15 cellular contexts compared by ENCODE assay signal in genomic region chr9:100074093-100074492, GRCh38. TPM values are rescaled to one million over a fixed set of nuclear protein-coding genes. Genes with fewer than 3 reads are reported as not detected.
DNase-seq lines count a peak whose midpoint lies in the region; TF ChIP-seq lines count a peak whose summit lies in the region.
"Had no signal": no experiment of that assay in that cellular context is flagged by ENCODE, and none has a peak within 500 bp of the region (broad histone marks: within the 10 kb centered on the region; RNA-seq: fewer than 3 reads in every experiment).

No MANE protein-coding gene starts in this region.

- no peak overlapping the region for H3K4me2 ChIP-seq in fibroblast of lung (ENCODE audit: extremely low read depth, insufficient read depth, low read length)

- in situ Hi-C loops in SK-MEL-5 (cut with HindIII; ENCODE audit: low pct_unique_long_range_greater_than_20kb, low sequenced_read_pairs) = loop anchor here (25.0 kb wide), 1 partner anchor 513 kb away; the partner anchor contains the start of gene CAVIN4

- H3K9me3 ChIP-seq in fibroblast of lung (ENCODE audit: control insufficient read depth, insufficient read depth, low read depth, low read length) (no peaks in the 10 kb centered on the region), tibial artery (no peaks in the 10 kb centered on the region)

- H3K27me3 ChIP-seq in fibroblast of lung (ENCODE audit: control insufficient read depth, insufficient read depth, low read length) (no peaks in the 10 kb centered on the region), tibial artery (no peaks in the 10 kb centered on the region)

- no peaks in the 10 kb centered on the region for H3K79me2 ChIP-seq in fibroblast of lung (ENCODE audit: control insufficient read depth, insufficient read depth, low read length)

- POLR2A ChIA-PET in HEK293T (lab: Yijun Ruan, JAX) = no interaction called here

- no peaks in the 10 kb centered on the region for H4K20me1 ChIP-seq in fibroblast of lung (ENCODE audit: control insufficient read depth, extremely low read depth, insufficient read depth, low read length)

- no peak overlapping the region for H3K4me3 ChIP-seq in fibroblast of lung (replicated peaks in 1 of 4; ENCODE audit: control extremely low read depth in 1 of 4, insufficient read depth in 1 of 4, low read depth in 3 of 4, low read length in 4 of 4)
- H3K4me3 ChIP-seq in tibial artery = no peak overlapping the region

- H3K4me1 ChIP-seq in fibroblast of lung (ENCODE audit: control insufficient read depth, extremely low read depth, insufficient read depth, low read length) (no peaks in the 10 kb centered on the region), tibial artery (peaks cover 0 to 16% (median 4%) of the 10 kb centered on the region in 4 donors)

- TF ChIP-seq CTCF in fibroblast of lung (conservative IDR thresholded peaks at IDR 0.05 in 1 of 2, IDR thresholded peaks at IDR 0.05 in 1 of 2; ENCODE audit: low read depth in 1 of 2, low read length in 2 of 2) (no peak), tibial artery (IDR thresholded peaks at IDR 0.05) (no peak)

- intact Hi-C loops in tibial artery (cut with DNase I; ENCODE audit: low total_unique reads) = no loop called here

- CTCF ChIA-PET in HEK293T (lab: Yijun Ruan, JAX) = interaction anchor here (0.8 kb wide), 1 partner anchor 248 kb away, joined by 3 read pairs; no protein-coding TSS in a partner anchor

- no peak overlapping the region for H2AFZ ChIP-seq in fibroblast of lung (ENCODE audit: low read length)

- peak; percentile 59 for DNase-seq in COLO829 (ENCODE audit: low spot score)
- peak; percentile 21 for DNase-seq in SK-MEL-5 (ENCODE audit: low read depth, low spot score)
- peak; percentile 12 to 81 for DNase-seq in fibroblast of lung (ENCODE audit: low read depth in 2 of 2)
- DNase-seq in pons (ENCODE audit: low spot score) = peak; percentile 40
- no peak for DNase-seq in activated CD4-positive, CD25-positive, alpha-beta regulatory T cell (lab: John Stamatoyannopoulos, UW)
- no peak for DNase-seq in tibial artery
- DNase-seq in HEK293T (ENCODE audit: extremely low spot score) = no peak
- DNase-seq: H7, KBM-7, NCI-H1092, NCI-H1436, NCI-H2029, NCI-H2171, NCI-H526, Right ventricle myocardium superior had no signal

- H3K9ac ChIP-seq in fibroblast of lung (ENCODE audit: insufficient read depth, low read length) = no peak overlapping the region

- H3K27ac ChIP-seq in fibroblast of lung (ENCODE audit: insufficient read depth, low read length) = no peak overlapping the region
- H3K27ac ChIP-seq in tibial artery = no peak overlapping the region

- H3K36me3 ChIP-seq in fibroblast of lung (ENCODE audit: control insufficient read depth, insufficient read depth, low read length) (no peaks in the 10 kb centered on the region), tibial artery (no peaks in the 10 kb centered on the region)

TF ChIP-seq in HEK293T, 16 proteins besides CTCF, POLR2A, EP300 and RAD21:
- TF ChIP-seq FOXK2 (IDR thresholded peaks at IDR 0.05) (no peak), CTBP1 (IDR thresholded peaks at IDR 0.05; ENCODE audit: borderline replicate concordance) (no peak), NFRKB (IDR thresholded peaks at IDR 0.05) (no peak), FOXM1 (IDR thresholded peaks at IDR 0.05; ENCODE audit: borderline replicate concordance) (no peak), ARNT (IDR thresholded peaks at IDR 0.05) (no peak), HDGF (IDR thresholded peaks at IDR 0.05; ENCODE audit: borderline replicate concordance) (no peak), ZNF384 (IDR thresholded peaks at IDR 0.05) (no peak), L3MBTL2 (conservative IDR thresholded peaks at IDR 0.05) (no peak), LEF1 (IDR thresholded peaks at IDR 0.05; ENCODE audit: borderline replicate concordance) (no peak), ELF4 (IDR thresholded peaks at IDR 0.05) (no peak), SUZ12 (IDR thresholded peaks at IDR 0.05) (no peak), SP1 (IDR thresholded peaks at IDR 0.05) (no peak), BHLHE40 (IDR thresholded peaks at IDR 0.05; ENCODE audit: borderline replicate concordance) (no peak), TARDBP (IDR thresholded peaks at IDR 0.05) (no peak), FOXA1 (IDR thresholded peaks at IDR 0.05) (no peak)
- TF ChIP-seq, protein P1, sequence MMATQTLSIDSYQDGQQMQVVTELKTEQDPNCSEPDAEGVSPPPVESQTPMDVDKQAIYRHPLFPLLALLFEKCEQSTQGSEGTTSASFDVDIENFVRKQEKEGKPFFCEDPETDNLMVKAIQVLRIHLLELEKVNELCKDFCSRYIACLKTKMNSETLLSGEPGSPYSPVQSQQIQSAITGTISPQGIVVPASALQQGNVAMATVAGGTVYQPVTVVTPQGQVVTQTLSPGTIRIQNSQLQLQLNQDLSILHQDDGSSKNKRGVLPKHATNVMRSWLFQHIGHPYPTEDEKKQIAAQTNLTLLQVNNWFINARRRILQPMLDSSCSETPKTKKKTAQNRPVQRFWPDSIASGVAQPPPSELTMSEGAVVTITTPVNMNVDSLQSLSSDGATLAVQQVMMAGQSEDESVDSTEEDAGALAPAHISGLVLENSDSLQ (IDR thresholded peaks at IDR 0.05) = no peak

RNA-seq across cellular contexts. Expression of gene ERP44, which starts 24.7 kb away (rescaled TPM):
- total RNA-seq in SK-MEL-5 (2014; rRNA removed; shearing (Covaris generic)) = 29.5 and 30.1 TPM in 2 replicates
- 30.2 and 33.3 TPM in 2 replicates for polyA plus RNA-seq in SK-MEL-5 (2015; cell fraction: cytosol; rRNA removed)
- polyA plus RNA-seq in SK-MEL-5 (2015; cell fraction: nucleus; rRNA removed) = 13.5 and 15.6 TPM in 2 replicates
- total RNA-seq in fibroblast of lung = 6.9 and 8.6 TPM in 2 replicates
- polyA plus RNA-seq in fibroblast of lung = 18.9 and 24.0 TPM in 2 replicates
- 21.0 and 25.2 TPM in 2 replicates for polyA plus RNA-seq in fibroblast of lung (2012)
- 1.2 and 2.4 TPM in 2 replicates for polyA minus RNA-seq in fibroblast of lung (ENCODE audit: low replicate concordance)

RNA-seq across cellular contexts. Expression of gene INVS, which starts 24.9 kb away (rescaled TPM):
- total RNA-seq in SK-MEL-5 (2014; rRNA removed; shearing (Covaris generic)) = 28.3 and 34.4 TPM in 2 replicates
- polyA plus RNA-seq in SK-MEL-5 (2015; cell fraction: cytosol; rRNA removed) = 18.3 and 27.3 TPM in 2 replicates
- 45.8 and 57.2 TPM in 2 replicates for polyA plus RNA-seq in SK-MEL-5 (2015; cell fraction: nucleus; rRNA removed)
- 33.1 and 45.4 TPM in 2 replicates for total RNA-seq in fibroblast of lung
- polyA plus RNA-seq in fibroblast of lung = 12.9 and 13.1 TPM in 2 replicates
- 7.4 and 8.8 TPM in 2 replicates for polyA plus RNA-seq in fibroblast of lung (2012)
- 9.6 and 23.4 TPM in 2 replicates for polyA minus RNA-seq in fibroblast of lung (ENCODE audit: low replicate concordance)

Comparison
In these comparisons a context has a peak if more than half of its experiments do, and no peak if none do; other contexts are left out.
1. DNase-seq: peak in COLO829 (single experiment), SK-MEL-5 (single experiment), fibroblast of lung (2 of 2) and pons (single experiment); none in activated CD4-positive, CD25-positive, alpha-beta regulatory T cell (0 of 4), tibial artery (0 of 2) and HEK293T (single experiment).